ENCODE assay signal across 9 cellular contexts in genomic region chr6:42281570-42281969, GRCh38.
DNase-seq lines count a peak whose midpoint lies in the region; TF ChIP-seq lines count a peak whose summit lies in the region.
"Had no signal": no experiment of that assay in that cellular context is flagged by ENCODE, and none has a peak within 500 bp of the region (broad histone marks: within the 10 kb centered on the region; RNA-seq: fewer than 3 reads in every experiment).

No MANE protein-coding gene starts in this region.

- H3K4me3 Mint-ChIP-seq in MCF 10A (ENCODE audit: unreplicated experiment), result peak overlapping the region; percentile 15

- no peak for TF ChIP-seq CTCF in MCF 10A (IDR thresholded peaks at IDR 0.05; ENCODE audit: unreplicated experiment)

- peak; percentile 8 for DNase-seq in NCI-H510A treated with DMSO at 0.1 percent for 48 hours (lab: John Stamatoyannopoulos, UW)
- DNase-seq in NCI-H510A (lab: John Stamatoyannopoulos, UW), result no peak
- peak; percentile 24 to 40 for DNase-seq in activated CD4-positive, alpha-beta T cell treated with anti-CD3 and anti-CD28 coated beads, Interleukin-2, amount 50 U/mL, for 48 hours
- no peak for DNase-seq in MCF 10A (ENCODE audit: unreplicated experiment)
- peak; percentile 45 for DNase-seq in stimulated activated CD8-positive, alpha-beta memory T cell treated with anti-CD3 and anti-CD28 coated beads, Interleukin-12 subunit alpha, Interleukin-12 subunit beta, amount 100 ng/mL, for 4 hours (ENCODE audit: low read depth)
- DNase-seq in HuH-7 (ENCODE audit: low spot score), result no peak
- no peak for DNase-seq in SK-N-DZ (ENCODE audit: low spot score)
- DNase-seq in cerebellar cortex (ENCODE audit: low spot score), result no peak
- DNase-seq: DND-41 had no signal

- POLR2A ChIA-PET in MCF 10A (lab: Yijun Ruan, JAX), result interaction anchor here (0.6 to 3.5 kb wide), 17 partner anchors 8 to 1891 kb away, joined by 3 to 29 read pairs (median 5); partner anchors contain the start of gene UBR2

- H3K27ac Mint-ChIP-seq in MCF 10A (ENCODE audit: low read depth, unreplicated experiment), result peak overlapping the region; percentile 70

- H3K36me3 Mint-ChIP-seq in MCF 10A (ENCODE audit: insufficient read depth, unreplicated experiment), result peaks cover 26% of the 10 kb centered on the region

- intact Hi-C loops in MCF 10A (cut with micrococcal nuclease), result no loop called here

- H3K9me3 Mint-ChIP-seq in MCF 10A (ENCODE audit: unreplicated experiment), result no peaks in the 10 kb centered on the region

- H3K27me3 Mint-ChIP-seq in MCF 10A (ENCODE audit: insufficient read depth, unreplicated experiment), result no peaks in the 10 kb centered on the region

- CTCF ChIA-PET in MCF 10A (lab: Yijun Ruan, JAX), result interaction anchor here (0.7 to 1.4 kb wide), 3 partner anchors 19 to 267 kb away, joined by 3 read pairs; no protein-coding TSS in a partner anchor

- peaks cover 34% of the 10 kb centered on the region for H3K4me1 Mint-ChIP-seq in MCF 10A (ENCODE audit: insufficient read depth, unreplicated experiment)

- no TSS peak for BruUV-seq in MCF 10A (replicated peaks; lab: Mats Ljungman, UMichigan)

Comparison
In these comparisons a context has a peak if more than half of its experiments do, and no peak if none do; other contexts are left out.
1. DNase-seq: peak in NCI-H510A treated with DMSO at 0.1 percent for 48 hours (single experiment), activated CD4-positive, alpha-beta T cell treated with anti-CD3 and anti-CD28 coated beads, Interleukin-2, amount 50 U/mL, for 48 hours (2 of 2) and stimulated activated CD8-positive, alpha-beta memory T cell treated with anti-CD3 and anti-CD28 coated beads, Interleukin-12 subunit alpha, Interleukin-12 subunit beta, amount 100 ng/mL, for 4 hours (single experiment); none in NCI-H510A (single experiment), MCF 10A (single experiment), HuH-7 (single experiment), SK-N-DZ (single experiment) and cerebellar cortex (single experiment).